ENCODE assay signal across 8 cellular contexts in genomic region chr1:100036718-100037664, GRCh38.
A peak's percentile ranks its signal among the peaks of the same experiment; 100 is the strongest.
DNase-seq lines count a peak whose midpoint lies in the region; ATAC-seq lines count a peak whose summit lies in the region.

No MANE protein-coding gene starts in this region.

- ATAC-seq in HG03159 (IDR thresholded peaks at IDR 0.05; ENCODE audit: unreplicated experiment), result no peak

- H3K36me3 Mint-ChIP-seq in activated naive CD4-positive, alpha-beta T cell treated with anti-CD3 and anti-CD28 coated beads, Interleukin-2, amount 10 ng/mL, durations not matched to agents 7 days and 5 days, result peaks cover 15% of the 10 kb centered on the region
- peaks cover 41% of the 10 kb centered on the region for H3K36me3 Mint-ChIP-seq in activated naive CD8-positive, alpha-beta T cell treated with anti-CD3 and anti-CD28 coated beads for 36 hours

- H3K9me3 ChIP-seq in MG63 (no peaks in the 10 kb centered on the region; the same call in 1 of the 2 replicates), iPS-15b (ENCODE audit: control insufficient read depth, insufficient read depth, low read length) (no peaks in the 10 kb centered on the region), skeletal muscle tissue (ENCODE audit: control insufficient read depth in 3 of 3, low read length in 3 of 3) (no peaks in the 10 kb centered on the region)

- H3K4me1 ChIP-seq in iPS-15b (ENCODE audit: control insufficient read depth, insufficient read depth, low read length) (no peaks in the 10 kb centered on the region), skeletal muscle tissue (ENCODE audit: control insufficient read depth in 3 of 3, insufficient read depth in 3 of 3, low read length in 3 of 3) (peaks cover 9 to 23% (median 18%) of the 10 kb centered on the region in 3 donors)

- no peak for DNase-seq in activated naive CD4-positive, alpha-beta T cell treated with anti-CD3 and anti-CD28 coated beads, Interleukin-2, amount 10 ng/mL, durations not matched to agents 7 days and 5 days
- no peak for DNase-seq in activated naive CD4-positive, alpha-beta T cell treated with anti-CD3 and anti-CD28 coated beads, Interleukin-2, amount 50 U/mL, for 16 hours
- DNase-seq in MG63 (peak; percentile 21), NCI-H1417 treated with DMSO at 0.1 percent for 48 hours (lab: John Stamatoyannopoulos, UW) (no peak)
- DNase-seq in activated naive CD8-positive, alpha-beta T cell treated with anti-CD3 and anti-CD28 coated beads for 36 hours, result no peak

- CTCF ChIA-PET in activated naive CD4-positive, alpha-beta T cell treated with anti-CD3 and anti-CD28 coated beads, Interleukin-2, amount 10 ng/mL, durations not matched to agents 7 days and 5 days (lab: Charles Lee), result no interaction called here

- H3K36me3 ChIP-seq in MG63, result peaks cover 5% of the 10 kb centered on the region; the same call in 1 of the 2 replicates
- H3K36me3 ChIP-seq in iPS-15b (ENCODE audit: control insufficient read depth, insufficient read depth, low read length), result no peaks in the 10 kb centered on the region
- H3K36me3 ChIP-seq in skeletal muscle tissue (ENCODE audit: control insufficient read depth in 3 of 3, insufficient read depth in 3 of 3, low read length in 3 of 3), result no peaks in the 10 kb centered on the region

- H3K4me3 Mint-ChIP-seq in activated naive CD4-positive, alpha-beta T cell treated with anti-CD3 and anti-CD28 coated beads, Interleukin-2, amount 10 ng/mL, durations not matched to agents 7 days and 5 days, result peak overlapping the region; percentile 84
- H3K4me3 Mint-ChIP-seq in activated naive CD8-positive, alpha-beta T cell treated with anti-CD3 and anti-CD28 coated beads for 36 hours, result peak overlapping the region; percentile 87

- H3K4me1 Mint-ChIP-seq in activated naive CD4-positive, alpha-beta T cell treated with anti-CD3 and anti-CD28 coated beads, Interleukin-2, amount 10 ng/mL, durations not matched to agents 7 days and 5 days, result peaks cover 50% of the 10 kb centered on the region
- peaks cover 40% of the 10 kb centered on the region for H3K4me1 Mint-ChIP-seq in activated naive CD8-positive, alpha-beta T cell treated with anti-CD3 and anti-CD28 coated beads for 36 hours

- peak overlapping the region; percentile 99 for H3K27ac Mint-ChIP-seq in activated naive CD4-positive, alpha-beta T cell treated with anti-CD3 and anti-CD28 coated beads, Interleukin-2, amount 10 ng/mL, durations not matched to agents 7 days and 5 days
- H3K27ac Mint-ChIP-seq in activated naive CD8-positive, alpha-beta T cell treated with anti-CD3 and anti-CD28 coated beads for 36 hours, result peak overlapping the region; percentile 97

- H3K9ac ChIP-seq in iPS-15b (ENCODE audit: low read depth, low read length) (peak overlapping the region; percentile 90), skeletal muscle tissue (ENCODE audit: low read depth in 1 of 3, low read length in 3 of 3) (peak overlapping the region; percentile 87 to 96 (median 93))

- H3K4me3 ChIP-seq in MG63 (peak overlapping the region; percentile 64), iPS-15b (ENCODE audit: low read depth, low read length) (peak overlapping the region; percentile 68), skeletal muscle tissue (ENCODE audit: low read length in 3 of 3) (peak overlapping the region; percentile 90 to 99 (median 92))

- H3K9me3 Mint-ChIP-seq in activated naive CD4-positive, alpha-beta T cell treated with anti-CD3 and anti-CD28 coated beads, Interleukin-2, amount 10 ng/mL, durations not matched to agents 7 days and 5 days, result no peaks in the 10 kb centered on the region
- peaks cover 2% of the 10 kb centered on the region for H3K9me3 Mint-ChIP-seq in activated naive CD8-positive, alpha-beta T cell treated with anti-CD3 and anti-CD28 coated beads for 36 hours

- no peaks in the 10 kb centered on the region for H3K27me3 Mint-ChIP-seq in activated naive CD4-positive, alpha-beta T cell treated with anti-CD3 and anti-CD28 coated beads, Interleukin-2, amount 10 ng/mL, durations not matched to agents 7 days and 5 days
- no peaks in the 10 kb centered on the region for H3K27me3 Mint-ChIP-seq in activated naive CD8-positive, alpha-beta T cell treated with anti-CD3 and anti-CD28 coated beads for 36 hours

- peak overlapping the region; percentile 90 for H3K27ac ChIP-seq in skeletal muscle tissue (ENCODE audit: low read depth, low read length)

- H3K27me3 ChIP-seq in MG63 (no peaks in the 10 kb centered on the region), iPS-15b (ENCODE audit: control insufficient read depth, insufficient read depth, low read length) (no peaks in the 10 kb centered on the region), skeletal muscle tissue (ENCODE audit: control insufficient read depth in 3 of 3, insufficient read depth in 3 of 3, low read length in 3 of 3) (no peaks in the 10 kb centered on the region)
